Comparison of ENCODE assay signal across 1 cellular context in genomic region chr2:100882645-100883613, GRCh38.
A peak's percentile ranks its signal among the peaks of the same experiment; 100 is the strongest.
TF ChIP-seq lines count a peak whose summit lies in the region.

No MANE protein-coding gene starts in this region.

TF ChIP-seq in HepG2, 621 proteins besides CTCF, POLR2A, EP300 and RAD21 (continued from another document and continues in another):
- TF ChIP-seq, protein P1, sequence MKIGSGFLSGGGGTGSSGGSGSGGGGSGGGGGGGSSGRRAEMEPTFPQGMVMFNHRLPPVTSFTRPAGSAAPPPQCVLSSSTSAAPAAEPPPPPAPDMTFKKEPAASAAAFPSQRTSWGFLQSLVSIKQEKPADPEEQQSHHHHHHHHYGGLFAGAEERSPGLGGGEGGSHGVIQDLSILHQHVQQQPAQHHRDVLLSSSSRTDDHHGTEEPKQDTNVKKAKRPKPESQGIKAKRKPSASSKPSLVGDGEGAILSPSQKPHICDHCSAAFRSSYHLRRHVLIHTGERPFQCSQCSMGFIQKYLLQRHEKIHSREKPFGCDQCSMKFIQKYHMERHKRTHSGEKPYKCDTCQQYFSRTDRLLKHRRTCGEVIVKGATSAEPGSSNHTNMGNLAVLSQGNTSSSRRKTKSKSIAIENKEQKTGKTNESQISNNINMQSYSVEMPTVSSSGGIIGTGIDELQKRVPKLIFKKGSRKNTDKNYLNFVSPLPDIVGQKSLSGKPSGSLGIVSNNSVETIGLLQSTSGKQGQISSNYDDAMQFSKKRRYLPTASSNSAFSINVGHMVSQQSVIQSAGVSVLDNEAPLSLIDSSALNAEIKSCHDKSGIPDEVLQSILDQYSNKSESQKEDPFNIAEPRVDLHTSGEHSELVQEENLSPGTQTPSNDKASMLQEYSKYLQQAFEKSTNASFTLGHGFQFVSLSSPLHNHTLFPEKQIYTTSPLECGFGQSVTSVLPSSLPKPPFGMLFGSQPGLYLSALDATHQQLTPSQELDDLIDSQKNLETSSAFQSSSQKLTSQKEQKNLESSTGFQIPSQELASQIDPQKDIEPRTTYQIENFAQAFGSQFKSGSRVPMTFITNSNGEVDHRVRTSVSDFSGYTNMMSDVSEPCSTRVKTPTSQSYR (CRISPR knock-in tag; IDR thresholded peaks at IDR 0.05; ENCODE audit: borderline replicate concordance): peak; percentile 60; the same call in 1 of the 2 replicates
- TF ChIP-seq ZBTB7A (CRISPR knock-in tag; IDR thresholded peaks at IDR 0.05): no peak
- TF ChIP-seq ZNF615 (CRISPR knock-in tag; IDR thresholded peaks at IDR 0.05; ENCODE audit: borderline replicate concordance): no peak
- peak; percentile 40; the same call in 1 of the 2 replicates for TF ChIP-seq ZNF354B (CRISPR knock-in tag; IDR thresholded peaks at IDR 0.05)
- peak; percentile 45; the same call in 1 of the 2 replicates for TF ChIP-seq SIX1 (CRISPR knock-in tag; IDR thresholded peaks at IDR 0.05; ENCODE audit: borderline replicate concordance)
- TF ChIP-seq NPAS2 (CRISPR knock-in tag; IDR thresholded peaks at IDR 0.05; ENCODE audit: borderline replicate concordance): no peak
- no peak; the same call in 1 of the 2 replicates for TF ChIP-seq MXD3 (CRISPR knock-in tag; IDR thresholded peaks at IDR 0.05)
- no peak for TF ChIP-seq GABPA (IDR thresholded peaks at IDR 0.05; ENCODE audit: low read depth, low read length)
- no peak for TF ChIP-seq GABPA (CRISPR knock-in tag; IDR thresholded peaks at IDR 0.05; ENCODE audit: low read depth)
- TF ChIP-seq RERE (CRISPR knock-in tag; IDR thresholded peaks at IDR 0.05; ENCODE audit: low read depth): peak; percentile 47
- TF ChIP-seq GTF3A (CRISPR knock-in tag; conservative IDR thresholded peaks at IDR 0.05): no peak
- TF ChIP-seq NCOA5 (CRISPR knock-in tag; IDR thresholded peaks at IDR 0.05): no peak
- TF ChIP-seq ZHX1 (CRISPR knock-in tag; IDR thresholded peaks at IDR 0.05; ENCODE audit: low read depth): no peak
- TF ChIP-seq ZNF547 (CRISPR knock-in tag; IDR thresholded peaks at IDR 0.05): no peak
- TF ChIP-seq KDM5B (CRISPR knock-in tag; IDR thresholded peaks at IDR 0.05; ENCODE audit: borderline replicate concordance): peak; percentile 19; the same call in 1 of the 2 replicates
- TF ChIP-seq ZNF782 (CRISPR knock-in tag; IDR thresholded peaks at IDR 0.05; ENCODE audit: borderline replicate concordance): no peak
- TF ChIP-seq FOXA1 (IDR thresholded peaks at IDR 0.05): no peak
- TF ChIP-seq FOXA1 (CRISPR knock-in tag; IDR thresholded peaks at IDR 0.05): no peak
- no peak for TF ChIP-seq PHF20 (CRISPR knock-in tag; IDR thresholded peaks at IDR 0.05)
- TF ChIP-seq FOXC1 (CRISPR knock-in tag; IDR thresholded peaks at IDR 0.05; ENCODE audit: borderline replicate concordance): no peak
- TF ChIP-seq ZNF253 (CRISPR knock-in tag; IDR thresholded peaks at IDR 0.05; ENCODE audit: borderline replicate concordance): no peak
- no peak for TF ChIP-seq CHCHD3 (CRISPR knock-in tag; IDR thresholded peaks at IDR 0.05)
- TF ChIP-seq NFKB2 (CRISPR knock-in tag; IDR thresholded peaks at IDR 0.05; ENCODE audit: borderline replicate concordance): no peak
- TF ChIP-seq YEATS4 (CRISPR knock-in tag; IDR thresholded peaks at IDR 0.05; ENCODE audit: borderline replicate concordance): no peak
- no peak for TF ChIP-seq ZBTB3 (CRISPR knock-in tag; IDR thresholded peaks at IDR 0.05; ENCODE audit: borderline replicate concordance, low read depth)
- TF ChIP-seq THAP11 (CRISPR knock-in tag; IDR thresholded peaks at IDR 0.05): peak; percentile 65
- TF ChIP-seq HOXA7 (CRISPR knock-in tag; IDR thresholded peaks at IDR 0.05): no peak
- no peak for TF ChIP-seq ARHGAP35 (CRISPR knock-in tag; IDR thresholded peaks at IDR 0.05; ENCODE audit: borderline replicate concordance)
- no peak for TF ChIP-seq ZNF674 (CRISPR knock-in tag; IDR thresholded peaks at IDR 0.05; ENCODE audit: low read depth)
- TF ChIP-seq TFDP1 (CRISPR knock-in tag; IDR thresholded peaks at IDR 0.05; ENCODE audit: borderline replicate concordance): no peak
- TF ChIP-seq CBX1 (IDR thresholded peaks at IDR 0.05; ENCODE audit: low read depth): no peak
- TF ChIP-seq, protein P2, sequence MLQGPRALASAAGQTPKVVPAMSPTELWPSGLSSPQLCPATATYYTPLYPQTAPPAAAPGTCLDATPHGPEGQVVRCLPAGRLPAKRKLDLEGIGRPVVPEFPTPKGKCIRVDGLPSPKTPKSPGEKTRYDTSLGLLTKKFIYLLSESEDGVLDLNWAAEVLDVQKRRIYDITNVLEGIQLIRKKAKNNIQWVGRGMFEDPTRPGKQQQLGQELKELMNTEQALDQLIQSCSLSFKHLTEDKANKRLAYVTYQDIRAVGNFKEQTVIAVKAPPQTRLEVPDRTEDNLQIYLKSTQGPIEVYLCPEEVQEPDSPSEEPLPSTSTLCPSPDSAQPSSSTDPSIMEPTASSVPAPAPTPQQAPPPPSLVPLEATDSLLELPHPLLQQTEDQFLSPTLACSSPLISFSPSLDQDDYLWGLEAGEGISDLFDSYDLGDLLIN (CRISPR knock-in tag; IDR thresholded peaks at IDR 0.05; ENCODE audit: borderline replicate concordance): no peak
- TF ChIP-seq, protein P3, sequence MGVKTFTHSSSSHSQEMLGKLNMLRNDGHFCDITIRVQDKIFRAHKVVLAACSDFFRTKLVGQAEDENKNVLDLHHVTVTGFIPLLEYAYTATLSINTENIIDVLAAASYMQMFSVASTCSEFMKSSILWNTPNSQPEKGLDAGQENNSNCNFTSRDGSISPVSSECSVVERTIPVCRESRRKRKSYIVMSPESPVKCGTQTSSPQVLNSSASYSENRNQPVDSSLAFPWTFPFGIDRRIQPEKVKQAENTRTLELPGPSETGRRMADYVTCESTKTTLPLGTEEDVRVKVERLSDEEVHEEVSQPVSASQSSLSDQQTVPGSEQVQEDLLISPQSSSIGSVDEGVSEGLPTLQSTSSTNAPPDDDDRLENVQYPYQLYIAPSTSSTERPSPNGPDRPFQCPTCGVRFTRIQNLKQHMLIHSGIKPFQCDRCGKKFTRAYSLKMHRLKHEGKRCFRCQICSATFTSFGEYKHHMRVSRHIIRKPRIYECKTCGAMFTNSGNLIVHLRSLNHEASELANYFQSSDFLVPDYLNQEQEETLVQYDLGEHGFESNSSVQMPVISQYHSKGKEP (CRISPR knock-in tag; IDR thresholded peaks at IDR 0.05): no peak
- TF ChIP-seq PCBP1 (IDR thresholded peaks at IDR 0.05; ENCODE audit: borderline replicate concordance, low read depth, low read length): no peak
- no peak for TF ChIP-seq EED (CRISPR knock-in tag; IDR thresholded peaks at IDR 0.05)
- no peak for TF ChIP-seq FLYWCH1 (CRISPR knock-in tag; IDR thresholded peaks at IDR 0.05)
- TF ChIP-seq FOXO1 (CRISPR knock-in tag; IDR thresholded peaks at IDR 0.05): peak; percentile 87
- no peak for TF ChIP-seq DBP (CRISPR knock-in tag; IDR thresholded peaks at IDR 0.05; ENCODE audit: not compliant biosample characterization)
- no peak for TF ChIP-seq PBX3 (CRISPR knock-in tag; IDR thresholded peaks at IDR 0.05; ENCODE audit: borderline replicate concordance)
- 0 out of 2 replicates have a peak, but pooled peaks have one; percentile 31 for TF ChIP-seq ZNF121 (CRISPR knock-in tag; IDR thresholded peaks at IDR 0.05)
- no peak for TF ChIP-seq ZNF776 (CRISPR knock-in tag; IDR thresholded peaks at IDR 0.05)
- TF ChIP-seq ZNF768 (CRISPR knock-in tag; IDR thresholded peaks at IDR 0.05): no peak
- no peak for TF ChIP-seq ZFP36 (IDR thresholded peaks at IDR 0.05; ENCODE audit: borderline replicate concordance, low read depth, low read length, partially characterized antibody)
- peak; percentile 70; the same call in 1 of the 2 replicates for TF ChIP-seq HDAC1 (CRISPR knock-in tag; IDR thresholded peaks at IDR 0.05)
- peak; percentile 38; the same call in 1 of the 2 replicates for TF ChIP-seq TRIM24 (CRISPR knock-in tag; IDR thresholded peaks at IDR 0.05)
- no peak for TF ChIP-seq KLF15 (CRISPR knock-in tag; IDR thresholded peaks at IDR 0.05; ENCODE audit: borderline replicate concordance)
- peak; percentile 70 for TF ChIP-seq HOXA3 (CRISPR knock-in tag; IDR thresholded peaks at IDR 0.05)
- no peak for TF ChIP-seq MTA3 (CRISPR knock-in tag; IDR thresholded peaks at IDR 0.05)
- TF ChIP-seq POLR2AphosphoS2 (IDR thresholded peaks at IDR 0.05; ENCODE audit: low read depth, low read length): peak; percentile 15; the same call in 1 of the 2 replicates
- TF ChIP-seq ZNF563 (CRISPR knock-in tag; IDR thresholded peaks at IDR 0.05): no peak
